In genomic region chr2:142025394-142025793, GRCh38 we compare ENCODE assay signal across 26 cellular contexts.
DNase-seq lines count a peak whose midpoint lies in the region; ATAC-seq, FAIRE-seq and TF ChIP-seq lines count a peak whose summit lies in the region.
"Had no signal": no experiment of that assay in that cellular context is flagged by ENCODE, and none has a peak within 500 bp of the region (broad histone marks: within the 10 kb centered on the region; RNA-seq: fewer than 3 reads in every experiment).

No MANE protein-coding gene starts in this region.

- H4K5ac ChIP-seq in IMR-90 (ENCODE audit: low read depth, low read length) (no peak overlapping the region), H1 (ENCODE audit: insufficient read length, low read depth, low read length) (no peak overlapping the region)

- H3K36me3 ChIP-seq in HepG2 (replicated peaks in 1 of 2; ENCODE audit: control insufficient read depth in 1 of 2, insufficient read depth in 2 of 2, low read length in 2 of 2): no peaks in the 10 kb centered on the region
- H3K36me3 ChIP-seq in right lobe of liver: no peaks in the 10 kb centered on the region
- H3K36me3 ChIP-seq in IMR-90 (ENCODE audit: control insufficient read depth, insufficient read depth, low read length): no peaks in the 10 kb centered on the region
- H3K36me3 ChIP-seq in H1 (ENCODE audit: control insufficient read depth in 2 of 4, insufficient read depth in 4 of 4, low read length in 3 of 4): no peaks in the 10 kb centered on the region
- H3K36me3 ChIP-seq: BE2C, BLaER1 had no signal

- H3K27me3 ChIP-seq in HepG2 (ENCODE audit: control insufficient read depth in 1 of 2, insufficient read depth in 2 of 2, low read length in 2 of 2) (no peaks in the 10 kb centered on the region), right lobe of liver (no peaks in the 10 kb centered on the region), IMR-90 (ENCODE audit: control insufficient read depth, insufficient read depth, low read length) (no peaks in the 10 kb centered on the region), H1 (replicated peaks in 1 of 4; ENCODE audit: control insufficient read depth in 3 of 4, extremely low read depth in 1 of 4, insufficient read depth in 3 of 4, low read length in 3 of 4) (no peaks in the 10 kb centered on the region)
- H3K27me3 ChIP-seq: BE2C, BLaER1 had no signal

- H3K79me1 ChIP-seq in IMR-90 (ENCODE audit: low read depth in 1 of 2, low read length in 2 of 2) (no peaks in the 10 kb centered on the region), H1 (ENCODE audit: low read depth, low read length) (no peaks in the 10 kb centered on the region)

- TF ChIP-seq RAD21 in HepG2 (CRISPR knock-in tag; IDR thresholded peaks at IDR 0.05): no peak
- TF ChIP-seq RAD21 in IMR-90 (IDR thresholded peaks at IDR 0.05; ENCODE audit: low read length): no peak
- TF ChIP-seq RAD21 in H1 (IDR thresholded peaks at IDR 0.05 in 1 of 2, conservative IDR thresholded peaks at IDR 0.05 in 1 of 2; ENCODE audit: low read depth in 2 of 2, low read length in 2 of 2): no peak

- H4K20me1 ChIP-seq in HepG2 (ENCODE audit: insufficient read depth, low read length): no peaks in the 10 kb centered on the region
- no peaks in the 10 kb centered on the region for H4K20me1 ChIP-seq in IMR-90 (ENCODE audit: insufficient read depth, low read length)
- no peaks in the 10 kb centered on the region for H4K20me1 ChIP-seq in H1 (replicated peaks in 1 of 2; ENCODE audit: control insufficient read depth in 1 of 2, insufficient read depth in 2 of 2, low read length in 2 of 2)
- H4K20me1 ChIP-seq: BLaER1 had no signal

- TF ChIP-seq EP300 in HepG2 (IDR thresholded peaks at IDR 0.05; ENCODE audit: low read depth in 2 of 2, low read length in 2 of 2) (no peak), HepG2 (CRISPR knock-in tag; IDR thresholded peaks at IDR 0.05; ENCODE audit: borderline replicate concordance) (no peak), H1 (IDR thresholded peaks at IDR 0.05; ENCODE audit: borderline replicate concordance in 1 of 2, low read depth in 2 of 2, low read length in 2 of 2) (no peak)

- H3K4me3 ChIP-seq in HepG2 (replicated peaks in 1 of 3; ENCODE audit: insufficient read depth in 1 of 3, low read depth in 2 of 3, low read length in 3 of 3) (no peak overlapping the region), right lobe of liver (no peak overlapping the region), IMR-90 (ENCODE audit: insufficient read depth, low read depth, low read length) (no peak overlapping the region), H1 (ENCODE audit: extremely low read depth in 1 of 4, insufficient read depth in 2 of 4, low read depth in 3 of 4, low read length in 4 of 4) (no peak overlapping the region)
- H3K4me3 ChIP-seq: BLaER1, GM12878 had no signal

- H2BK5ac ChIP-seq in IMR-90 (ENCODE audit: low read depth, low read length, poor library complexity, severe bottlenecking) (no peak overlapping the region), H1 (ENCODE audit: low read depth, low read length) (no peak overlapping the region)

- H3K4me2 ChIP-seq in HepG2 (ENCODE audit: low read depth, low read length): no peak overlapping the region
- no peak overlapping the region for H3K4me2 ChIP-seq in IMR-90 (ENCODE audit: low read depth, low read length)
- H3K4me2 ChIP-seq in H1 (ENCODE audit: insufficient read depth in 1 of 2, low read depth in 2 of 2, low read length in 2 of 2): no peak overlapping the region
- H3K4me2 ChIP-seq: BLaER1 had no signal

- H3K4me1 ChIP-seq in HepG2 (ENCODE audit: insufficient read depth, low read length) (no peaks in the 10 kb centered on the region), right lobe of liver (no peaks in the 10 kb centered on the region), IMR-90 (ENCODE audit: control insufficient read depth, insufficient read depth, low read length) (no peaks in the 10 kb centered on the region), H1 (replicated peaks in 1 of 4; ENCODE audit: control insufficient read depth in 3 of 4, insufficient read depth in 4 of 4, low read length in 3 of 4) (no peaks in the 10 kb centered on the region; a peak in 3 of 7 replicates)
- H3K4me1 ChIP-seq: BE2C, BLaER1 had no signal

- no peak overlapping the region for H3K4ac ChIP-seq in IMR-90 (ENCODE audit: low read depth, low read length)
- H3K4ac ChIP-seq in H1 (replicated peaks; ENCODE audit: insufficient read length, low read depth, low read length): no peak overlapping the region

- H3K56ac ChIP-seq in IMR-90 (ENCODE audit: extremely low read depth, insufficient read depth, low read length) (no peak overlapping the region), H1 (replicated peaks; ENCODE audit: insufficient read length, low read depth, low read length) (no peak overlapping the region)

- H3K14ac ChIP-seq in IMR-90 (replicated peaks; ENCODE audit: low read depth, low read length) (no peak overlapping the region), H1 (ENCODE audit: insufficient read length) (no peak overlapping the region)

- H2BK20ac ChIP-seq in IMR-90 (ENCODE audit: low read depth, low read length): no peak overlapping the region
- no peak overlapping the region for H2BK20ac ChIP-seq in H1 (ENCODE audit: low read length)

- H4K91ac ChIP-seq in IMR-90 (ENCODE audit: insufficient read depth, low read depth, low read length) (no peak overlapping the region), H1 (replicated peaks; ENCODE audit: insufficient read length, low read length) (no peak overlapping the region)

- WGBS in HepG2 (ENCODE audit: low lambda C conversion rate): 0% methylated on average over 1 of the region's 1 CpG
- WGBS in right lobe of liver (ENCODE audit: insufficient coverage, low coverage, low lambda C conversion rate, missing lambda C conversion rate): 29% methylated on average over 1 of the region's 1 CpG
- WGBS in IMR-90 (ENCODE audit: extremely low coverage in 2 of 2, insufficient read length in 1 of 2), 2 experiments: no CpG with 5 or more reads among the region's 1 CpG
- 87% methylated on average over 1 of the region's 1 CpG; no CpG with 5 or more reads in 1 of the 2 experiments for WGBS in H1 (ENCODE audit: extremely low coverage in 1 of 2, insufficient coverage in 1 of 2, insufficient read length in 1 of 2, insufficient replicate concordance in 2 of 2, low coverage in 1 of 2, low lambda C conversion rate in 2 of 2, missing lambda C conversion rate in 1 of 2), 2 experiments

- BruUV-seq in HepG2 (replicated peaks; lab: Mats Ljungman, UMichigan): no TSS peak
- BruUV-seq in IMR-90 (replicated peaks; lab: Mats Ljungman, UMichigan): no TSS peak

- H3K23ac ChIP-seq in IMR-90 (ENCODE audit: low read depth, low read length): no peak overlapping the region
- H3K23ac ChIP-seq in H1 (ENCODE audit: insufficient read length): no peak overlapping the region

- H3K9me3 ChIP-seq in HepG2 (ENCODE audit: low read length): no peaks in the 10 kb centered on the region
- no peaks in the 10 kb centered on the region for H3K9me3 ChIP-seq in right lobe of liver
- no peaks in the 10 kb centered on the region for H3K9me3 ChIP-seq in IMR-90 (ENCODE audit: control insufficient read depth, insufficient read depth, low read length)
- H3K9me3 ChIP-seq in H1 (ENCODE audit: insufficient read depth in 2 of 2, low read depth in 1 of 2, low read length in 1 of 2): no peaks in the 10 kb centered on the region
- H3K9me3 ChIP-seq: BE2C, BLaER1 had no signal

- POLR2A ChIA-PET in HepG2 (lab: Yijun Ruan, JAX) (no interaction called here), IMR-90 (lab: Charles Lee; ENCODE audit: unreplicated experiment) (no interaction called here), H1 (lab: Charles Lee; ENCODE audit: partially characterized antibody) (no interaction called here)

- no peak overlapping the region for H3K27ac ChIP-seq in HepG2 (ENCODE audit: extremely low read length, insufficient read depth, low read length)
- H3K27ac ChIP-seq in right lobe of liver: no peak overlapping the region
- no peak overlapping the region for H3K27ac ChIP-seq in IMR-90 (ENCODE audit: insufficient read depth, low read length)
- H3K27ac ChIP-seq in H1 (ENCODE audit: low read depth, low read length): no peak overlapping the region
- H3K27ac ChIP-seq: 22Rv1, BLaER1 had no signal

- H4K8ac ChIP-seq in IMR-90 (ENCODE audit: low read depth in 2 of 2, low read length in 2 of 2) (no peak overlapping the region), H1 (ENCODE audit: extremely low read depth, insufficient read depth, low read length) (no peak overlapping the region)

- no peak overlapping the region for H3K18ac ChIP-seq in IMR-90 (ENCODE audit: low read depth, low read length)
- no peak overlapping the region for H3K18ac ChIP-seq in H1 (ENCODE audit: extremely low read depth, low read length)

- H3K23me2 ChIP-seq in H1 (ENCODE audit: low read depth, low read length): no peaks in the 10 kb centered on the region; the same call in 1 of the 2 replicates

- no peak overlapping the region for H3K9ac ChIP-seq in HepG2 (ENCODE audit: insufficient read depth, low read depth, low read length)
- no peak overlapping the region for H3K9ac ChIP-seq in IMR-90 (ENCODE audit: low read depth, low read length)
- no peak overlapping the region for H3K9ac ChIP-seq in H1 (replicated peaks in 1 of 4; ENCODE audit: extremely low read depth in 1 of 4, low read depth in 3 of 4, low read length in 3 of 4)
- H3K9ac ChIP-seq: BLaER1 had no signal

- H2BK120ac ChIP-seq in IMR-90 (ENCODE audit: low read depth, low read length) (no peak overlapping the region), H1 (replicated peaks; ENCODE audit: low read depth, low read length) (no peak overlapping the region)

- in situ Hi-C loops in HepG2 (cut with HindIII; ENCODE audit: extremely low pct_ligation_motif_present, low pct_unique_long_range_greater_than_20kb) (no loop called here), IMR-90 (cut with MboI; ENCODE audit: low sequenced_read_pairs) (no loop called here)

- CTCF ChIA-PET in HepG2 (lab: Yijun Ruan, JAX; ENCODE audit: low intra/inter-chr PET ratio, low total read pairs): no interaction called here
- CTCF ChIA-PET in IMR-90 (lab: Yijun Ruan, JAX): no interaction called here
- CTCF ChIA-PET in H1 (lab: Charles Lee; ENCODE audit: partially characterized antibody): no interaction called here

- intact Hi-C loops in HepG2 (cut with micrococcal nuclease; ENCODE audit: unreplicated experiment): no loop called here
- intact Hi-C loops in right lobe of liver (cut with DNase I): no loop called here
- intact Hi-C loops in IMR-90 (cut with micrococcal nuclease): no loop called here

- H2AK5ac ChIP-seq in IMR-90 (ENCODE audit: low read depth, low read length): no peak overlapping the region
- H2AK5ac ChIP-seq in H1 (ENCODE audit: low read depth, low read length): no peak overlapping the region

- no peak overlapping the region for H2BK15ac ChIP-seq in IMR-90 (ENCODE audit: low read depth, low read length)
- H2BK15ac ChIP-seq in H1 (ENCODE audit: low read length): no peak overlapping the region

- H2AK9ac ChIP-seq in IMR-90 (replicated peaks; ENCODE audit: low read depth, low read length, poor library complexity): no peak overlapping the region

- no peak for TF ChIP-seq POLR2A in HepG2 (IDR thresholded peaks at IDR 0.05; ENCODE audit: insufficient read depth in 1 of 2, low read depth in 2 of 2, low read length in 2 of 2)
- no peak for TF ChIP-seq POLR2A in right lobe of liver (IDR thresholded peaks at IDR 0.05)
- TF ChIP-seq POLR2A in IMR-90 (IDR thresholded peaks at IDR 0.05; ENCODE audit: low read depth, low read length): no peak
- TF ChIP-seq POLR2A in H1 (IDR thresholded peaks at IDR 0.05; ENCODE audit: control extremely low read depth in 1 of 2, low read depth in 2 of 2, low read length in 2 of 2): no peak

- H3K79me2 ChIP-seq in HepG2 (ENCODE audit: insufficient read depth, low read length): no peaks in the 10 kb centered on the region
- H3K79me2 ChIP-seq in H1 (ENCODE audit: control insufficient read depth in 1 of 2, insufficient read depth in 2 of 2, low read length in 2 of 2): no peaks in the 10 kb centered on the region

- no peaks in the 10 kb centered on the region for H3K9me1 ChIP-seq in IMR-90 (ENCODE audit: insufficient read depth, low read length)

- dilution Hi-C loops in IMR-90 (cut with HindIII; ENCODE audit: low sequenced_read_pairs, unreplicated experiment): no loop called here

- ATAC-seq in HepG2 (no peak), right lobe of liver (no peak), IMR-90 (ENCODE audit: low read depth) (no peak), GM18498 (IDR thresholded peaks at IDR 0.05; ENCODE audit: unreplicated experiment) (no peak), GM21367 (IDR thresholded peaks at IDR 0.05; ENCODE audit: unreplicated experiment) (no peak)
- ATAC-seq: GM12878 had no signal

- no peak overlapping the region for H2AFZ ChIP-seq in HepG2 (ENCODE audit: low read length)
- H2AFZ ChIP-seq in IMR-90 (replicated peaks; ENCODE audit: low read length, poor library complexity): no peak overlapping the region
- H2AFZ ChIP-seq in H1 (ENCODE audit: low read length): no peak overlapping the region

- TF ChIP-seq CTCF in HepG2 (CRISPR knock-in tag; IDR thresholded peaks at IDR 0.05) (no peak), right lobe of liver (IDR thresholded peaks at IDR 0.05) (no peak), IMR-90 (conservative IDR thresholded peaks at IDR 0.05; ENCODE audit: low read depth, low read length) (no peak), H1 (IDR thresholded peaks at IDR 0.05; ENCODE audit: control extremely low read depth in 1 of 3, insufficient read depth in 1 of 3, low read depth in 1 of 3, low read length in 3 of 3) (no peak)

- DNase-seq in HepG2 (ENCODE audit: low spot score) (no peak), right lobe of liver (no peak), IMR-90 (no peak), H1 (ENCODE audit: low read depth in 1 of 2, low spot score in 2 of 2) (no peak)
- no peak for DNase-seq in activated CD4-positive, alpha-beta T cell treated with anti-CD3 and anti-CD28 coated beads for 48 hours
- DNase-seq: ACHN; BE2C; C1 segment of cervical spinal cord; CD4-positive, alpha-beta memory T cell; CD4-positive, CD25-positive, alpha-beta regulatory T cell; CD8-positive, alpha-beta memory T cell; COR-L47; DMS 273 treated with DMSO at 0.1 percent for 48 hours; DMS153; DMS53; DMS79; DND-41; EL; GDM1 had no signal

- no peak overlapping the region for H2BK12ac ChIP-seq in H1 (ENCODE audit: low read depth, low read length)

- FAIRE-seq in HepG2 (lab: Jason Lieb, UNC) (no peak), H1 (lab: Jason Lieb, UNC) (no peak)
- FAIRE-seq: GM12878, GM12892, GM19239 had no signal

Comparison
In these comparisons a context has a peak if more than half of its experiments do, and no peak if none do; other contexts are left out.
1. Of the 41 proteins assayed by ChIP-seq in both HepG2 and H1: peak only in HepG2: none; only in H1: none; in both: MAFK; in neither: 40.